ENCODE assay signal across 9 cellular contexts in genomic region chrX:508163-508562, GRCh38.
"Had no signal": no experiment of that assay in that cellular context is flagged by ENCODE, and none has a peak within 500 bp of the region (broad histone marks: within the 10 kb centered on the region; RNA-seq: fewer than 3 reads in every experiment).

No MANE protein-coding gene starts in this region.

- DNase-seq: GM23248, GOT3, H7, HFFc6, KBM-7 had no signal

- H3K36me3 Mint-ChIP-seq: IgD-negative memory B cell had no signal

- H3K36me3 ChIP-seq: HAP-1 had no signal

- H3K4me3 Mint-ChIP-seq: HFFc6, IgD-negative memory B cell had no signal

- H3K4me1 ChIP-seq: HAP-1 had no signal

- ATAC-seq: HepG2 had no signal

- FAIRE-seq: HepG2 had no signal

- H3K4me3 ChIP-seq: GM23248, HAP-1 had no signal

- H3K9ac ChIP-seq: GM23248 had no signal

- H2AFZ ChIP-seq: GM23248 had no signal

- H3K9me3 ChIP-seq: HAP-1 had no signal

- H3K4me1 Mint-ChIP-seq: IgD-negative memory B cell had no signal

- H3K27ac Mint-ChIP-seq: HFFc6, IgD-negative memory B cell had no signal

- H3K27ac ChIP-seq: GM23248, HL-60 had no signal
